11 cellular contexts compared by ENCODE assay signal in genomic region chr12:57622293-57623245, GRCh38. TPM values are rescaled to one million over a fixed set of nuclear protein-coding genes. Genes with fewer than 3 reads are reported as not detected.
DNase-seq lines count a peak whose midpoint lies in the region; ATAC-seq and TF ChIP-seq lines count a peak whose summit lies in the region.
"Had no signal": no experiment of that assay in that cellular context is flagged by ENCODE, and none has a peak within 500 bp of the region (broad histone marks: within the 10 kb centered on the region; RNA-seq: fewer than 3 reads in every experiment).

No MANE protein-coding gene starts in this region.

- no peak overlapping the region for H3K27ac Mint-ChIP-seq in activated naive CD4-positive, alpha-beta T cell treated with anti-CD3 and anti-CD28 coated beads, Interleukin-2, amount 10 ng/mL, durations not matched to agents 7 days and 5 days
- H3K27ac Mint-ChIP-seq in glutamatergic neuron (ENCODE audit: unreplicated experiment): peak overlapping the region; percentile 44
- H3K27ac Mint-ChIP-seq in stimulated activated naive CD8-positive, alpha-beta T cell treated with anti-CD3 and anti-CD28 coated beads, Interleukin-15, amount 100 ng/mL, for 72 hours: no peak overlapping the region

- no peak overlapping the region for H3K27ac ChIP-seq in SJSA1
- H3K27ac ChIP-seq in thyroid gland: no peak overlapping the region
- H3K27ac ChIP-seq: brain microvascular endothelial cell, lower lobe of right lung had no signal

- DNase-seq in activated naive CD4-positive, alpha-beta T cell treated with anti-CD3 and anti-CD28 coated beads, Interleukin-2, amount 10 ng/mL, durations not matched to agents 7 days and 5 days: peak; percentile 17
- DNase-seq in activated naive CD4-positive, alpha-beta T cell (lab: John Stamatoyannopoulos, UW): no peak
- DNase-seq in SJSA1 (ENCODE audit: low read depth in 1 of 2, low spot score in 2 of 2): peak; percentile 79 to 95
- no peak for DNase-seq in glutamatergic neuron
- peak in 1 of 2 donors; percentile 8 for DNase-seq in stimulated activated naive CD8-positive, alpha-beta T cell treated with anti-CD3 and anti-CD28 coated beads, Interleukin-15, amount 100 ng/mL, for 72 hours
- no peak for DNase-seq in NCI-H524 treated with DMSO at 0.1 percent for 48 hours (lab: John Stamatoyannopoulos, UW)
- no peak for DNase-seq in posterior cingulate gyrus
- no peak for DNase-seq in thyroid gland
- DNase-seq: brain microvascular endothelial cell, NCI-H1436 treated with DMSO at 0.1 percent for 48 hours had no signal

- H3K9me3 Mint-ChIP-seq in activated naive CD4-positive, alpha-beta T cell treated with anti-CD3 and anti-CD28 coated beads, Interleukin-2, amount 10 ng/mL, durations not matched to agents 7 days and 5 days: no peaks in the 10 kb centered on the region
- peaks cover 19% of the 10 kb centered on the region for H3K9me3 Mint-ChIP-seq in glutamatergic neuron (ENCODE audit: unreplicated experiment)
- no peaks in the 10 kb centered on the region for H3K9me3 Mint-ChIP-seq in stimulated activated naive CD8-positive, alpha-beta T cell treated with anti-CD3 and anti-CD28 coated beads, Interleukin-15, amount 100 ng/mL, for 72 hours

- no peaks in the 10 kb centered on the region for H3K36me3 Mint-ChIP-seq in activated naive CD4-positive, alpha-beta T cell treated with anti-CD3 and anti-CD28 coated beads, Interleukin-2, amount 10 ng/mL, durations not matched to agents 7 days and 5 days
- peaks cover 15% of the 10 kb centered on the region for H3K36me3 Mint-ChIP-seq in glutamatergic neuron (ENCODE audit: unreplicated experiment)

- no peak for TF ChIP-seq POLR2A in thyroid gland (IDR thresholded peaks at IDR 0.05)

- CTCF ChIA-PET in activated naive CD4-positive, alpha-beta T cell treated with anti-CD3 and anti-CD28 coated beads, Interleukin-2, amount 10 ng/mL, durations not matched to agents 7 days and 5 days (lab: Charles Lee): interaction anchor here (0.7 to 7.3 kb wide), 8 partner anchors 8 to 167 kb away, joined by 3 to 143 read pairs (median 5); partner anchors contain the start of genes GLI1 and INHBE

- WGBS in thyroid gland, 2 donors: 66 to 68% methylated on average over 9 of the region's 9 CpGs

- H3K4me3 ChIP-seq in SJSA1: no peak overlapping the region
- H3K4me3 ChIP-seq in thyroid gland (replicated peaks in 1 of 3): no peak overlapping the region

- intact Hi-C loops in posterior cingulate gyrus (cut with DNase I): no loop called here
- intact Hi-C loops in thyroid gland (cut with DNase I): loop anchor here (5.0 kb wide), 2 partner anchors 40 to 165 kb away; partner anchors contain the start of genes GLI1 and INHBE

- peak overlapping the region; percentile 59 for H3K4me3 Mint-ChIP-seq in activated naive CD4-positive, alpha-beta T cell treated with anti-CD3 and anti-CD28 coated beads, Interleukin-2, amount 10 ng/mL, durations not matched to agents 7 days and 5 days
- peak overlapping the region; percentile 84 for H3K4me3 Mint-ChIP-seq in glutamatergic neuron (ENCODE audit: unreplicated experiment)
- peak overlapping the region; percentile 77 to 80 for H3K4me3 Mint-ChIP-seq in stimulated activated naive CD8-positive, alpha-beta T cell treated with anti-CD3 and anti-CD28 coated beads, Interleukin-15, amount 100 ng/mL, for 72 hours

- peaks cover 11% of the 10 kb centered on the region for H3K9me3 ChIP-seq in SJSA1 (replicated peaks)
- no peaks in the 10 kb centered on the region for H3K9me3 ChIP-seq in thyroid gland
- H3K9me3 ChIP-seq: lower lobe of right lung had no signal

- TF ChIP-seq CTCF in glutamatergic neuron (IDR thresholded peaks at IDR 0.05; ENCODE audit: partially characterized antibody, unreplicated experiment): no peak
- TF ChIP-seq CTCF in thyroid gland (IDR thresholded peaks at IDR 0.05): no peak

- peaks cover 19% of the 10 kb centered on the region for H3K36me3 ChIP-seq in SJSA1
- H3K36me3 ChIP-seq in thyroid gland: no peaks in the 10 kb centered on the region
- H3K36me3 ChIP-seq: brain microvascular endothelial cell, lower lobe of right lung had no signal

- H3K4me1 Mint-ChIP-seq in activated naive CD4-positive, alpha-beta T cell treated with anti-CD3 and anti-CD28 coated beads, Interleukin-2, amount 10 ng/mL, durations not matched to agents 7 days and 5 days: peaks cover 33% of the 10 kb centered on the region
- H3K4me1 Mint-ChIP-seq in glutamatergic neuron (ENCODE audit: low read depth, unreplicated experiment): peaks cover 30% of the 10 kb centered on the region
- H3K4me1 Mint-ChIP-seq in stimulated activated naive CD8-positive, alpha-beta T cell treated with anti-CD3 and anti-CD28 coated beads, Interleukin-15, amount 100 ng/mL, for 72 hours: peaks cover 55% of the 10 kb centered on the region

- ATAC-seq in stimulated activated naive CD8-positive, alpha-beta T cell treated with anti-CD3 and anti-CD28 coated beads, Interleukin-15, amount 100 ng/mL, for 72 hours: no peak

- H3K27me3 ChIP-seq in SJSA1 (replicated peaks) (peaks cover 46% of the 10 kb centered on the region), thyroid gland (peaks cover 39% of the 10 kb centered on the region)

- peaks cover 100% of the 10 kb centered on the region for H3K27me3 Mint-ChIP-seq in activated naive CD4-positive, alpha-beta T cell treated with anti-CD3 and anti-CD28 coated beads, Interleukin-2, amount 10 ng/mL, durations not matched to agents 7 days and 5 days
- H3K27me3 Mint-ChIP-seq in glutamatergic neuron (ENCODE audit: unreplicated experiment): peaks cover 53% of the 10 kb centered on the region
- H3K27me3 Mint-ChIP-seq in stimulated activated naive CD8-positive, alpha-beta T cell treated with anti-CD3 and anti-CD28 coated beads, Interleukin-15, amount 100 ng/mL, for 72 hours: peaks cover 100% of the 10 kb centered on the region

- H3K4me1 ChIP-seq in SJSA1 (replicated peaks) (peaks cover 17% of the 10 kb centered on the region), thyroid gland (peaks cover 7 to 23% of the 10 kb centered on the region in 2 donors)

RNA-seq across cellular contexts. Expression of gene B4GALNT1, which starts 10.4 kb away (rescaled TPM):
- 841 and 950 TPM in 2 replicates for total RNA-seq in SJSA1 (2014; rRNA removed; shearing (Covaris generic))
- 83.9 TPM for total RNA-seq in glutamatergic neuron (ENCODE audit: unreplicated experiment)
- 1 to 10 TPM in 3 of 4 donors, under 1 TPM in 1; 0.88 to 7.9 (median 2.2) TPM for total RNA-seq in thyroid gland

RNA-seq across cellular contexts. Expression of gene ARHGEF25, which starts 11.3 kb away (rescaled TPM):
- total RNA-seq in SJSA1 (2014; rRNA removed; shearing (Covaris generic)): 107 and 145 TPM in 2 replicates
- total RNA-seq in glutamatergic neuron (ENCODE audit: unreplicated experiment): 80.2 TPM
- 10 to 100 TPM in 1 of 4 donors, 1 to 10 TPM in 3; 3.3 to 25.8 (median 3.9) TPM for total RNA-seq in thyroid gland

RNA-seq across cellular contexts. Expression of gene DTX3, which starts 17.9 kb away (rescaled TPM):
- total RNA-seq in SJSA1 (2014; rRNA removed; shearing (Covaris generic)): 187 and 286 TPM in 2 replicates
- total RNA-seq in glutamatergic neuron (ENCODE audit: unreplicated experiment) (99.6 TPM), thyroid gland (10 to 100 TPM; 29.2 to 42.0 (median 33.9) TPM)

RNA-seq across cellular contexts. Expression of gene PIP4K2C, which starts 31.6 kb away (rescaled TPM):
- 544 and 654 TPM in 2 replicates for total RNA-seq in SJSA1 (2014; rRNA removed; shearing (Covaris generic))
- 27.5 TPM for total RNA-seq in glutamatergic neuron (ENCODE audit: unreplicated experiment)
- total RNA-seq in thyroid gland: 10 to 100 TPM; 29.6 to 82.6 (median 59.2) TPM

Comparison
In these comparisons a context has a peak if more than half of its experiments do, and no peak if none do; other contexts are left out.
1. DNase-seq: peak in activated naive CD4-positive, alpha-beta T cell treated with anti-CD3 and anti-CD28 coated beads, Interleukin-2, amount 10 ng/mL, durations not matched to agents 7 days and 5 days (single experiment) and SJSA1 (2 of 2); none in activated naive CD4-positive, alpha-beta T cell (0 of 4), glutamatergic neuron (single experiment), NCI-H524 treated with DMSO at 0.1 percent for 48 hours (single experiment), posterior cingulate gyrus (0 of 10) and thyroid gland (0 of 2).
2. Peak in every context shown above with its lines, with median percentiles within 50 percentile points of each other: H3K4me3 Mint-ChIP-seq.